9 cellular contexts compared by ENCODE assay signal in the genomic region with DNA sequence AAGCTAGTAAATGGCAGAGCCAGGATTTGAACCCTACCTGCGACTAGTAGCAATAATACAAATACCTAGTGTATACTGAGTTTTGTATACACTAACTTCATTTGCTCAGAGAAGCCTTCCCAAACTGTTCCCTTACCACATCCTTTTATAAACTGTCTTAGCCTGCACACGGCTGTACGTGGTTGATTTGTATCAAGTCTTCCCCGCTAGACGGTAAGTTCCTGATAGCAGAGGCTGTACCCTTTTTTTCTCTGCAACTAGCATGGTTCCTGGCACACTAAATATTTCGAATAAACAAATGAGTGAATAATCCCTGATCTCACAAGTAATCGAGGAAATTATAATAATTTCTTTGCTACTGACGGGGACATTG. TPM values are rescaled to one million over a fixed set of nuclear protein-coding genes. Genes with fewer than 3 reads are reported as not detected.
DNase-seq lines count a peak whose midpoint lies in the region; ATAC-seq and TF ChIP-seq lines count a peak whose summit lies in the region.
"Had no signal": no experiment of that assay in that cellular context is flagged by ENCODE, and none has a peak within 500 bp of the region (broad histone marks: within the 10 kb centered on the region; RNA-seq: fewer than 3 reads in every experiment).

No MANE protein-coding gene starts in this region.

- peaks cover 0 to 37% (median 8%) of the 10 kb centered on the region in 9 donors for H3K36me3 ChIP-seq in heart right ventricle
- no peaks in the 10 kb centered on the region for H3K36me3 ChIP-seq in breast epithelium
- H3K36me3 ChIP-seq in mesendoderm (ENCODE audit: control insufficient read depth, insufficient read depth, low read length), result no peaks in the 10 kb centered on the region
- no peaks in the 10 kb centered on the region for H3K36me3 ChIP-seq in uterus

- no peak overlapping the region for H2BK15ac ChIP-seq in mesendoderm (replicated peaks; ENCODE audit: low read depth)

- H3K27ac ChIP-seq in heart right ventricle (peak overlapping the region; percentile 20 to 95 (median 83)), breast epithelium (peak overlapping the region; percentile 88), mesendoderm (ENCODE audit: low read depth, low read length) (no peak overlapping the region), uterus (peak overlapping the region; percentile 84)

- intact Hi-C loops in heart right ventricle (cut with DNase I) (loop anchor here in 9 of 10 donors (2.0 to 10.0 kb wide), 5 partner anchors 54 to 76 kb away; a partner anchor contains a TSS), cardiac septum (cut with DNase I) (no loop called here), breast epithelium (cut with DNase I; ENCODE audit: low total_unique reads) (no loop called here), uterus (cut with DNase I; ENCODE audit: low total_unique reads) (loop anchor here (10.0 kb wide), 1 partner anchor 64 kb away; no protein-coding TSS in a partner anchor)

- peak overlapping the region; percentile 90 for H3K9ac ChIP-seq in mesendoderm (ENCODE audit: low read length)

- peak overlapping the region; percentile 89 for H3K4me2 ChIP-seq in mesendoderm (ENCODE audit: low read length)

- TF ChIP-seq POLR2A in breast epithelium (IDR thresholded peaks at IDR 0.05), result no peak
- TF ChIP-seq POLR2A in uterus (IDR thresholded peaks at IDR 0.05), result no peak

- H4K8ac ChIP-seq in mesendoderm (ENCODE audit: low read depth, low read length), result no peak overlapping the region

- peaks cover 13% of the 10 kb centered on the region for H3K79me1 ChIP-seq in mesendoderm (ENCODE audit: low read length)

- H3K79me2 ChIP-seq in mesendoderm (ENCODE audit: control insufficient read depth, insufficient read depth, low read length), result peaks cover 15% of the 10 kb centered on the region

- H2BK5ac ChIP-seq in mesendoderm (ENCODE audit: low read length), result no peak overlapping the region

- no peak overlapping the region for H3K18ac ChIP-seq in mesendoderm (ENCODE audit: low read length)

- no peak overlapping the region for H2AK5ac ChIP-seq in mesendoderm (ENCODE audit: low read length)

- no peak for TF ChIP-seq CTCF in heart right ventricle (IDR thresholded peaks at IDR 0.05)
- TF ChIP-seq CTCF in breast epithelium (IDR thresholded peaks at IDR 0.05), result no peak
- no peak for TF ChIP-seq CTCF in uterus (IDR thresholded peaks at IDR 0.05)

- WGBS in heart right ventricle, 2 donors, result 19 to 22% methylated on average over 8 of the region's 8 CpGs
- WGBS in mesendoderm (ENCODE audit: extremely low coverage, insufficient coverage, low lambda C conversion rate), result no CpG with 5 or more reads among the region's 8 CpGs

- ATAC-seq in heart right ventricle, result no peak
- ATAC-seq in GM19467 (IDR thresholded peaks at IDR 0.05; ENCODE audit: unreplicated experiment), result no peak

- H3K56ac ChIP-seq in mesendoderm (ENCODE audit: low read length), result peak overlapping the region; percentile 95

- H3K4me1 ChIP-seq in heart right ventricle, result peaks cover 0 to 49% (median 23%) of the 10 kb centered on the region in 9 donors
- H3K4me1 ChIP-seq in breast epithelium, result peaks cover 6 to 14% of the 10 kb centered on the region in 2 donors
- no peaks in the 10 kb centered on the region for H3K4me1 ChIP-seq in mesendoderm (ENCODE audit: control insufficient read depth, low read depth, low read length)
- peaks cover 0 to 10% of the 10 kb centered on the region in 2 donors for H3K4me1 ChIP-seq in uterus

- H3K9me3 ChIP-seq in heart right ventricle (no peaks in the 10 kb centered on the region), breast epithelium (no peaks in the 10 kb centered on the region), uterus (no peaks in the 10 kb centered on the region)

- H3K27me3 ChIP-seq in heart right ventricle, result no peaks in the 10 kb centered on the region
- no peaks in the 10 kb centered on the region for H3K27me3 ChIP-seq in breast epithelium
- H3K27me3 ChIP-seq in mesendoderm (ENCODE audit: insufficient read depth, low read length, poor library complexity), result no peaks in the 10 kb centered on the region
- H3K27me3 ChIP-seq in uterus, result no peaks in the 10 kb centered on the region

- DNase-seq in heart right ventricle, result no peak
- DNase-seq in cardiac septum (ENCODE audit: low spot score), result no peak
- DNase-seq in breast epithelium (ENCODE audit: low spot score in 2 of 2), result no peak
- DNase-seq in mesendoderm, result no peak
- DNase-seq in uterus, result no peak
- DNase-seq in NCI-H510A (lab: John Stamatoyannopoulos, UW), result no peak
- DNase-seq in activated CD4-positive, alpha-beta T cell treated with anti-CD3 and anti-CD28 coated beads, Interleukin-2, amount 50 U/mL, for 1 hour, result no peak

- H2BK120ac ChIP-seq in mesendoderm (ENCODE audit: low read depth, low read length), result no peak overlapping the region

- no peak overlapping the region for H3K23ac ChIP-seq in mesendoderm (ENCODE audit: low read length)

- peak overlapping the region; percentile 32 to 96 (median 88) for H3K4me3 ChIP-seq in heart right ventricle
- H3K4me3 ChIP-seq in breast epithelium, result peak overlapping the region; percentile 69 to 84 (median 74)
- peak overlapping the region; percentile 98 for H3K4me3 ChIP-seq in mesendoderm (ENCODE audit: low read length)
- H3K4me3 ChIP-seq in uterus, result peak overlapping the region; percentile 66 to 92

- peak overlapping the region; percentile 52 for H4K5ac ChIP-seq in mesendoderm (ENCODE audit: low read length)

- no peak overlapping the region for H3K4ac ChIP-seq in mesendoderm (ENCODE audit: low read depth, low read length)

RNA-seq across cellular contexts. Expression of a gene that starts 0.6 kb away (rescaled TPM):
- total RNA-seq in heart right ventricle, result 10 to 100 TPM; 83.1 to 95.5 (median 88.6) TPM
- 100 to 1,000 TPM in 1 of 2 donors, 10 to 100 TPM in 1; 29.1 to 113 TPM for polyA plus RNA-seq in heart right ventricle
- total RNA-seq in cardiac septum, result 76.0 TPM
- 10 to 100 TPM; 58.0 to 80.0 (median 66.3) TPM for total RNA-seq in breast epithelium
- 41.7 TPM for polyA plus RNA-seq in mesendoderm (2013, experiment 1 of 2)
- polyA plus RNA-seq in mesendoderm (2013, experiment 2 of 2), result 43.6 TPM
- 10 to 100 TPM; 27.4 to 86.6 (median 69.6) TPM for total RNA-seq in uterus

RNA-seq across cellular contexts. Expression of a gene that starts 55.5 kb away (rescaled TPM):
- total RNA-seq in heart right ventricle, result not detected
- under 1 TPM in 1 of 2 donors, not detected in 1; 0.04 TPM for polyA plus RNA-seq in heart right ventricle
- not detected for total RNA-seq in cardiac septum
- under 1 TPM in 1 of 3 donors, not detected in 2; 0.96 TPM for total RNA-seq in breast epithelium
- 0.13 TPM for polyA plus RNA-seq in mesendoderm (2013, experiment 1 of 2)
- polyA plus RNA-seq in mesendoderm (2013, experiment 2 of 2), result 0.07 TPM
- total RNA-seq in uterus, result under 1 TPM in 1 of 4 donors, not detected in 3; 0.76 TPM
- total RNA-seq: G401 had no signal

RNA-seq across cellular contexts. Expression of a gene that starts 57.0 kb away (rescaled TPM):
- total RNA-seq in heart right ventricle (1 to 10 TPM in 1 of 10 donors, under 1 TPM in 9; 0.22 to 2.8 (median 0.77) TPM), cardiac septum (0.30 TPM), breast epithelium (1 to 10 TPM; 1.6 to 3.4 (median 2.2) TPM), uterus (1 to 10 TPM in 2 of 4 donors, under 1 TPM in 2; 0.62 to 9.1 (median 3.7) TPM)
- polyA plus RNA-seq in heart right ventricle, result under 1 TPM; 0.35 to 0.37 TPM
- not detected for polyA plus RNA-seq in mesendoderm (2013, experiment 1 of 2)
- not detected for polyA plus RNA-seq in mesendoderm (2013, experiment 2 of 2)

Comparison
In these comparisons a context has a peak if more than half of its experiments do, and no peak if none do; other contexts are left out.
1. intact Hi-C loops: an anchor here in heart right ventricle (2.0 to 10.0 kb wide) and uterus (10.0 kb wide); none called in cardiac septum and breast epithelium.